Comparison of ENCODE assay signal across 1 cellular context in genomic region chr11:5923427-5923776, GRCh38.
TF ChIP-seq lines count a peak whose summit lies in the region.

No MANE protein-coding gene starts in this region.

TF ChIP-seq in SK-N-SH treated with all-trans-retinoic acid at 6 μM for 48 hours, 23 proteins besides CTCF, POLR2A, EP300 and RAD21 (continued from another document):
- TF ChIP-seq TSHZ2 (CRISPR knock-in tag; IDR thresholded peaks at IDR 0.05) (no peak), RARB (CRISPR knock-in tag; IDR thresholded peaks at IDR 0.05) (no peak)
